ENCODE assay signal across 8 cellular contexts in genomic region chr5:120217001-120217400, GRCh38.
"Had no signal": no experiment of that assay in that cellular context is flagged by ENCODE, and none has a peak within 500 bp of the region (broad histone marks: within the 10 kb centered on the region; RNA-seq: fewer than 3 reads in every experiment).

No MANE protein-coding gene starts in this region.

- H3K27ac ChIP-seq: GM23248 had no signal

- H3K4me2 ChIP-seq: GM23338 had no signal

- H3K4me3 ChIP-seq: GM23248, GM23338, HAP-1 had no signal

- H3K4me1 ChIP-seq: HAP-1 had no signal

- DNase-seq: GM23248, GOT3, H7, H9, HCEC 1CT, HFFc6 had no signal

- H3K36me3 ChIP-seq: HAP-1 had no signal

- H2AFZ ChIP-seq: GM23248, GM23338 had no signal

- H3K9ac ChIP-seq: GM23248 had no signal

- H3K9me3 ChIP-seq: HAP-1 had no signal
